1 cellular context compared by ENCODE assay signal in genomic region chr5:170296036-170296934, GRCh38.
TF ChIP-seq lines count a peak whose summit lies in the region.

No MANE protein-coding gene starts in this region.

TF ChIP-seq in K562, 482 proteins besides CTCF, POLR2A, EP300 and RAD21 (continued from another document):
- TF ChIP-seq, protein P1, sequence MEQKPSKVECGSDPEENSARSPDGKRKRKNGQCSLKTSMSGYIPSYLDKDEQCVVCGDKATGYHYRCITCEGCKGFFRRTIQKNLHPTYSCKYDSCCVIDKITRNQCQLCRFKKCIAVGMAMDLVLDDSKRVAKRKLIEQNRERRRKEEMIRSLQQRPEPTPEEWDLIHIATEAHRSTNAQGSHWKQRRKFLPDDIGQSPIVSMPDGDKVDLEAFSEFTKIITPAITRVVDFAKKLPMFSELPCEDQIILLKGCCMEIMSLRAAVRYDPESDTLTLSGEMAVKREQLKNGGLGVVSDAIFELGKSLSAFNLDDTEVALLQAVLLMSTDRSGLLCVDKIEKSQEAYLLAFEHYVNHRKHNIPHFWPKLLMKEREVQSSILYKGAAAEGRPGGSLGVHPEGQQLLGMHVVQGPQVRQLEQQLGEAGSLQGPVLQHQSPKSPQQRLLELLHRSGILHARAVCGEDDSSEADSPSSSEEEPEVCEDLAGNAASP (IDR thresholded peaks at IDR 0.05) = no peak
- no peak for TF ChIP-seq ZKSCAN1 (IDR thresholded peaks at IDR 0.05; ENCODE audit: low read depth, low read length)
- 0 out of 2 replicates have a peak, but pooled peaks have one; percentile 22 for TF ChIP-seq ZBTB7A (IDR thresholded peaks at IDR 0.05; ENCODE audit: borderline replicate concordance, control insufficient read depth, low read depth, low read length)
- peak; percentile 41; the same call in 1 of the 2 replicates for TF ChIP-seq CEBPG (CRISPR knock-in tag; IDR thresholded peaks at IDR 0.05)
- peak; percentile 87 to 98 for TF ChIP-seq CEBPG (tag; conservative IDR thresholded peaks at IDR 0.05 in 1 of 2, IDR thresholded peaks at IDR 0.05 in 1 of 2)
- TF ChIP-seq TFAP4 (CRISPR knock-in tag; IDR thresholded peaks at IDR 0.05; ENCODE audit: borderline replicate concordance) = 0 out of 2 replicates have a peak, but pooled peaks have one; percentile 30
- TF ChIP-seq ZNF586 (CRISPR knock-in tag; conservative IDR thresholded peaks at IDR 0.05) = no peak
- TF ChIP-seq SMAD4 (CRISPR knock-in tag; conservative IDR thresholded peaks at IDR 0.05) = 0 out of 2 replicates have a peak, but pooled peaks have one; percentile 20
- no peak for TF ChIP-seq ETV5 (CRISPR knock-in tag; IDR thresholded peaks at IDR 0.05; ENCODE audit: low read depth)
- peak; percentile 35 for TF ChIP-seq RBM25 (IDR thresholded peaks at IDR 0.05; ENCODE audit: low read depth, low read length, severe bottlenecking)
- 0 out of 2 replicates have a peak, but pooled peaks have one; percentile 29 for TF ChIP-seq IRF9 (tag; IDR thresholded peaks at IDR 0.05)
- peak; percentile 51; the same call in 1 of the 2 replicates for TF ChIP-seq GABPB1 (CRISPR knock-in tag; IDR thresholded peaks at IDR 0.05)
- TF ChIP-seq HMBOX1 (IDR thresholded peaks at IDR 0.05) = peak; percentile 67
- peak; percentile 21; the same call in 1 of the 2 replicates for TF ChIP-seq ZNF695 (CRISPR knock-in tag; IDR thresholded peaks at IDR 0.05)
- TF ChIP-seq ETV6 (IDR thresholded peaks at IDR 0.05; ENCODE audit: borderline replicate concordance in 1 of 2, low read depth in 2 of 2, low read length in 1 of 2) = no peak
- no peak for TF ChIP-seq ETV6 (CRISPR knock-in tag; IDR thresholded peaks at IDR 0.05; ENCODE audit: borderline replicate concordance)
- 0 out of 2 replicates have a peak, but pooled peaks have one; percentile 14 for TF ChIP-seq POLR2AphosphoS5 (IDR thresholded peaks at IDR 0.05; ENCODE audit: control insufficient read depth, insufficient read depth, low read depth, low read length)
- 0 out of 2 replicates have a peak, but pooled peaks have one; percentile 1 for TF ChIP-seq FOSL1 (tag; conservative IDR thresholded peaks at IDR 0.05)
- peak; percentile 95 for TF ChIP-seq CEBPB (tag; IDR thresholded peaks at IDR 0.05)
- TF ChIP-seq, protein P2, sequence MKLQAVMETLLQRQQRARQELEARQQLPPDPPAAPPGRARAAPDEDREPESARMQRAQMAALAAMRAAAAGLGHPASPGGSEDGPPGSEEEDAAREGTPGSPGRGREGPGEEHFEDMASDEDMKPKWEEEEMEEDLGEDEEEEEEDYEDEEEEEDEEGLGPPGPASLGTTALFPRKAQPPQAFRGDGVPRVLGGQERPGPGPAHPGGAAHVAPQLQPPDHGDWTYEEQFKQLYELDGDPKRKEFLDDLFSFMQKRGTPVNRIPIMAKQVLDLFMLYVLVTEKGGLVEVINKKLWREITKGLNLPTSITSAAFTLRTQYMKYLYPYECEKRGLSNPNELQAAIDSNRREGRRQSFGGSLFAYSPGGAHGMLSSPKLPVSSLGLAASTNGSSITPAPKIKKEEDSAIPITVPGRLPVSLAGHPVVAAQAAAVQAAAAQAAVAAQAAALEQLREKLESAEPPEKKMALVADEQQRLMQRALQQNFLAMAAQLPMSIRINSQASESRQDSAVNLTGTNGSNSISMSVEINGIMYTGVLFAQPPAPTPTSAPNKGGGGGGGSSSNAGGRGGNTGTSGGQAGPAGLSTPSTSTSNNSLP (IDR thresholded peaks at IDR 0.05; ENCODE audit: borderline replicate concordance, low read depth, low read length) = no peak
- no peak for TF ChIP-seq POLR2B (IDR thresholded peaks at IDR 0.05; ENCODE audit: low read depth, partially characterized antibody)
- TF ChIP-seq HNRNPL (IDR thresholded peaks at IDR 0.05; ENCODE audit: low read depth, low read length) = no peak
- peak; percentile 82; the same call in 1 of the 2 replicates for TF ChIP-seq KAT7 (CRISPR knock-in tag; IDR thresholded peaks at IDR 0.05; ENCODE audit: borderline replicate concordance)
- peak; percentile 42; the same call in 1 of the 2 replicates for TF ChIP-seq LCOR (CRISPR knock-in tag; IDR thresholded peaks at IDR 0.05)
- TF ChIP-seq, protein P3, sequence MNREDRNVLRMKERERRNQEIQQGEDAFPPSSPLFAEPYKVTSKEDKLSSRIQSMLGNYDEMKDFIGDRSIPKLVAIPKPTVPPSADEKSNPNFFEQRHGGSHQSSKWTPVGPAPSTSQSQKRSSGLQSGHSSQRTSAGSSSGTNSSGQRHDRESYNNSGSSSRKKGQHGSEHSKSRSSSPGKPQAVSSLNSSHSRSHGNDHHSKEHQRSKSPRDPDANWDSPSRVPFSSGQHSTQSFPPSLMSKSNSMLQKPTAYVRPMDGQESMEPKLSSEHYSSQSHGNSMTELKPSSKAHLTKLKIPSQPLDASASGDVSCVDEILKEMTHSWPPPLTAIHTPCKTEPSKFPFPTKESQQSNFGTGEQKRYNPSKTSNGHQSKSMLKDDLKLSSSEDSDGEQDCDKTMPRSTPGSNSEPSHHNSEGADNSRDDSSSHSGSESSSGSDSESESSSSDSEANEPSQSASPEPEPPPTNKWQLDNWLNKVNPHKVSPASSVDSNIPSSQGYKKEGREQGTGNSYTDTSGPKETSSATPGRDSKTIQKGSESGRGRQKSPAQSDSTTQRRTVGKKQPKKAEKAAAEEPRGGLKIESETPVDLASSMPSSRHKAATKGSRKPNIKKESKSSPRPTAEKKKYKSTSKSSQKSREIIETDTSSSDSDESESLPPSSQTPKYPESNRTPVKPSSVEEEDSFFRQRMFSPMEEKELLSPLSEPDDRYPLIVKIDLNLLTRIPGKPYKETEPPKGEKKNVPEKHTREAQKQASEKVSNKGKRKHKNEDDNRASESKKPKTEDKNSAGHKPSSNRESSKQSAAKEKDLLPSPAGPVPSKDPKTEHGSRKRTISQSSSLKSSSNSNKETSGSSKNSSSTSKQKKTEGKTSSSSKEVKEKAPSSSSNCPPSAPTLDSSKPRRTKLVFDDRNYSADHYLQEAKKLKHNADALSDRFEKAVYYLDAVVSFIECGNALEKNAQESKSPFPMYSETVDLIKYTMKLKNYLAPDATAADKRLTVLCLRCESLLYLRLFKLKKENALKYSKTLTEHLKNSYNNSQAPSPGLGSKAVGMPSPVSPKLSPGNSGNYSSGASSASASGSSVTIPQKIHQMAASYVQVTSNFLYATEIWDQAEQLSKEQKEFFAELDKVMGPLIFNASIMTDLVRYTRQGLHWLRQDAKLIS (CRISPR knock-in tag; IDR thresholded peaks at IDR 0.05) = 0 out of 2 replicates have a peak, but pooled peaks have one; percentile 22
- TF ChIP-seq L3MBTL2 (IDR thresholded peaks at IDR 0.05) = 0 out of 2 replicates have a peak, but pooled peaks have one; percentile 19
- TF ChIP-seq, protein P4, sequence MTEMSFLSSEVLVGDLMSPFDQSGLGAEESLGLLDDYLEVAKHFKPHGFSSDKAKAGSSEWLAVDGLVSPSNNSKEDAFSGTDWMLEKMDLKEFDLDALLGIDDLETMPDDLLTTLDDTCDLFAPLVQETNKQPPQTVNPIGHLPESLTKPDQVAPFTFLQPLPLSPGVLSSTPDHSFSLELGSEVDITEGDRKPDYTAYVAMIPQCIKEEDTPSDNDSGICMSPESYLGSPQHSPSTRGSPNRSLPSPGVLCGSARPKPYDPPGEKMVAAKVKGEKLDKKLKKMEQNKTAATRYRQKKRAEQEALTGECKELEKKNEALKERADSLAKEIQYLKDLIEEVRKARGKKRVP (CRISPR knock-in tag; IDR thresholded peaks at IDR 0.05) = 0 out of 2 replicates have a peak, but pooled peaks have one; percentile 7
